ENCODE assay signal across 1 cellular context in genomic region chr17:3794890-3795757, GRCh38.
TF ChIP-seq lines count a peak whose summit lies in the region.

No MANE protein-coding gene starts in this region.

TF ChIP-seq in K562, 482 proteins besides CTCF, POLR2A, EP300 and RAD21:
- no peak for TF ChIP-seq ZNF398 (CRISPR knock-in tag; IDR thresholded peaks at IDR 0.05)
- TF ChIP-seq ZBTB12 (CRISPR knock-in tag; IDR thresholded peaks at IDR 0.05) = no peak
- no peak for TF ChIP-seq BRD9 (IDR thresholded peaks at IDR 0.05; ENCODE audit: low read depth, partially characterized antibody)
- TF ChIP-seq TAF1 (IDR thresholded peaks at IDR 0.05; ENCODE audit: control insufficient read depth, extremely low read depth, insufficient read depth, low read length, severe bottlenecking) = no peak
- no peak for TF ChIP-seq HLTF (IDR thresholded peaks at IDR 0.05)
- TF ChIP-seq RBM22 (IDR thresholded peaks at IDR 0.05; ENCODE audit: low read depth, low read length, poor library complexity, severe bottlenecking) = no peak
- TF ChIP-seq PRDM10 (IDR thresholded peaks at IDR 0.05; ENCODE audit: partially characterized antibody) = no peak
- no peak for TF ChIP-seq THRA (IDR thresholded peaks at IDR 0.05)
- no peak for TF ChIP-seq MCM5 (IDR thresholded peaks at IDR 0.05; ENCODE audit: low read depth)
- no peak for TF ChIP-seq NRF1 (conservative IDR thresholded peaks at IDR 0.05 in 1 of 2, IDR thresholded peaks at IDR 0.05 in 1 of 2)
